In the genomic region with DNA sequence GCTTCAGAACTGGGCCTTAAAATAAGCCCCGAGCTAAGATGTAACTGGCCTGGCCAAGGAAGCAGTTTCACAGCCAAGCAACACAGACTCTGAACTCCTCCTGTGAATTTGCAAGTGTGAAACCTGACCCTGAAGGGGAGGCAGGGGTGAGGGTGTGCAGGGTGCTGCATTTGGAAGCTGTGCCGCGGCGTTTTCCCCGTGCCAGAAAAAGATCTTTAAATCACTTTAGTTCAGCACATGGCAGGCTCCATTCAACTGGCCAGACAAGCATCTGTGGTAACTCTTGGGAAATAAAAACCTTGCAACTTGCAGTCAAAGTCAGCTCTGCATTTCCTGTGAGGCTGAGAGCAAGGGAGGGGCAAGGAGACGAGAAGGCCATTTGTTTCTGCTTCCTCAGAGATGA, we compare ENCODE assay signal across 17 cellular contexts.
DNase-seq lines count a peak whose midpoint lies in the region; TF ChIP-seq lines count a peak whose summit lies in the region.
"Had no signal": no experiment of that assay in that cellular context is flagged by ENCODE, and none has a peak within 500 bp of the region (broad histone marks: within the 10 kb centered on the region; RNA-seq: fewer than 3 reads in every experiment).

No MANE protein-coding gene starts in this region.

- H3K36me3 Mint-ChIP-seq in chondrocyte (ENCODE audit: low read depth) (no peaks in the 10 kb centered on the region), nephron progenitor cell (ENCODE audit: low read depth) (peaks cover 5% of the 10 kb centered on the region), MCF 10A (ENCODE audit: insufficient read depth, unreplicated experiment) (no peaks in the 10 kb centered on the region)
- H3K36me3 Mint-ChIP-seq: memory B cell; stimulated activated naive B cell treated with anti-CD40 and anti-IgM and Interleukin-4, amounts not matched to agents 10 μg/mL and 1 μg/mL and 100 μg/mL, for 72 hours had no signal

- no TSS peak for BruUV-seq in MCF 10A (replicated peaks; lab: Mats Ljungman, UMichigan)

- H3K4me1 ChIP-seq in BLaER1 treated with 17β-estradiol and CSF1 and Interleukin-3, amounts not matched to agents 10 nM and 100 nM: peaks cover 20 to 39% (median 31%) of the 10 kb centered on the region in 10 experiments

- H3K27me3 Mint-ChIP-seq in chondrocyte (ENCODE audit: low read depth) (peaks cover 2% of the 10 kb centered on the region), nephron progenitor cell (ENCODE audit: low read depth, poor library complexity) (no peaks in the 10 kb centered on the region), MCF 10A (ENCODE audit: insufficient read depth, unreplicated experiment) (no peaks in the 10 kb centered on the region)

- H3K27ac ChIP-seq in BLaER1 treated with 17β-estradiol and CSF1 and Interleukin-3, amounts not matched to agents 10 nM and 100 nM: peak overlapping the region in 9 of 11 experiments; percentile 57 to 79 (median 67); a peak in 18 of 22 replicates

- intact Hi-C loops in MCF 10A (cut with micrococcal nuclease): no loop called here

- H3K9ac ChIP-seq in BLaER1 treated with 17β-estradiol and CSF1 and Interleukin-3, amounts not matched to agents 10 nM and 100 nM: peak overlapping the region in 9 of 11 experiments; percentile 21 to 67 (median 55); a peak in 14 of 22 replicates

- CTCF ChIA-PET in MCF 10A (lab: Yijun Ruan, JAX): interaction anchor here (0.5 kb wide), 1 partner anchor 47 kb away, joined by 4 read pairs; no protein-coding TSS in a partner anchor

- peak overlapping the region; percentile 62 for H3K27ac Mint-ChIP-seq in chondrocyte (ENCODE audit: unreplicated experiment)
- peak overlapping the region; percentile 70 for H3K27ac Mint-ChIP-seq in nephron progenitor cell
- H3K27ac Mint-ChIP-seq in MCF 10A (ENCODE audit: low read depth, unreplicated experiment): no peak overlapping the region
- H3K27ac Mint-ChIP-seq: activated T-helper 2 cell treated with anti-CD3 and anti-CD28 coated beads, Interferon-gamma antibody, Interleukin-2, Interleukin-4, amounts not matched to agents 10 μg/mL and 5 μg/mL and 100 μg/mL, durations not matched to agents 14 hours and 24 hours and 36 hours; memory B cell; stimulated activated naive B cell treated with anti-CD40 and anti-IgM and Interleukin-4, amounts not matched to agents 10 μg/mL and 1 μg/mL and 100 μg/mL, for 72 hours; T-helper 1 cell treated with Interleukin-12 subunit alpha and Interleukin-12 subunit beta and Interleukin-4 antibody, amounts not matched to agents 30 μg/mL and 1 μg/mL, for 36 hours had no signal

- POLR2A ChIA-PET in MCF 10A (lab: Yijun Ruan, JAX): no interaction called here

- DNase-seq in NCI-H2107 treated with DMSO at 0.1 percent for 48 hours (lab: John Stamatoyannopoulos, UW; ENCODE audit: unreplicated experiment) (peak; percentile 65), chondrocyte (ENCODE audit: low spot score) (no peak), nephron progenitor cell (peak; percentile 58), NCI-H524 treated with DMSO at 0.1 percent for 48 hours (lab: John Stamatoyannopoulos, UW) (no peak), Ammon's horn (ENCODE audit: low spot score) (no peak), anterior cingulate cortex (lab: John Stamatoyannopoulos, UW) (no peak), MCF 10A (ENCODE audit: unreplicated experiment) (no peak)
- DNase-seq: central memory CD4-positive, alpha-beta T cell; KBM-7; NCI-H2029; PC-3; stimulated activated CD4-positive, alpha-beta T cell treated with anti-CD3 and anti-CD28 coated beads, Interleukin-4, amount 100 ng/mL, for 4 hours; stimulated activated naive B cell treated with anti-CD40 and anti-IgM and Interleukin-4, amounts not matched to agents 10 μg/mL and 1 μg/mL and 100 μg/mL, for 72 hours had no signal

- TF ChIP-seq CTCF in chondrocyte (IDR thresholded peaks at IDR 0.05): no peak
- TF ChIP-seq CTCF in nephron progenitor cell (IDR thresholded peaks at IDR 0.05): no peak
- no peak for TF ChIP-seq CTCF in MCF 10A (IDR thresholded peaks at IDR 0.05; ENCODE audit: unreplicated experiment)

- no peak overlapping the region for H3K4me3 ChIP-seq in BLaER1 treated with 17β-estradiol and CSF1 and Interleukin-3, amounts not matched to agents 10 nM and 100 nM

- H3K9me3 ChIP-seq in BLaER1 treated with 17β-estradiol and CSF1 and Interleukin-3, amounts not matched to agents 10 nM and 100 nM (replicated peaks in 1 of 11): no peaks in the 10 kb centered on the region

- H3K36me3 ChIP-seq in BLaER1 treated with 17β-estradiol and CSF1 and Interleukin-3, amounts not matched to agents 10 nM and 100 nM: no peaks in the 10 kb centered on the region

- H4K20me1 ChIP-seq in BLaER1 treated with 17β-estradiol and CSF1 and Interleukin-3, amounts not matched to agents 10 nM and 100 nM: no peaks in the 10 kb centered on the region

- H3K4me1 Mint-ChIP-seq in chondrocyte (ENCODE audit: low read depth): peaks cover 17% of the 10 kb centered on the region
- H3K4me1 Mint-ChIP-seq in nephron progenitor cell: peaks cover 53% of the 10 kb centered on the region
- H3K4me1 Mint-ChIP-seq in MCF 10A (ENCODE audit: insufficient read depth, unreplicated experiment): no peaks in the 10 kb centered on the region

- H3K9me3 Mint-ChIP-seq in chondrocyte (ENCODE audit: low read depth): no peaks in the 10 kb centered on the region
- H3K9me3 Mint-ChIP-seq in nephron progenitor cell: peaks cover 17% of the 10 kb centered on the region
- H3K9me3 Mint-ChIP-seq in MCF 10A (ENCODE audit: unreplicated experiment): no peaks in the 10 kb centered on the region
- H3K9me3 Mint-ChIP-seq: activated T-helper 2 cell treated with anti-CD3 and anti-CD28 coated beads, Interferon-gamma antibody, Interleukin-2, Interleukin-4, amounts not matched to agents 10 μg/mL and 5 μg/mL and 100 μg/mL, durations not matched to agents 14 hours and 24 hours and 36 hours; T-helper 1 cell treated with Interleukin-12 subunit alpha and Interleukin-12 subunit beta and Interleukin-4 antibody, amounts not matched to agents 30 μg/mL and 1 μg/mL, for 36 hours had no signal

- peak overlapping the region; percentile 52 to 79 (median 68) for H3K4me2 ChIP-seq in BLaER1 treated with 17β-estradiol and CSF1 and Interleukin-3, amounts not matched to agents 10 nM and 100 nM

- peak overlapping the region; percentile 49 for H3K4me3 Mint-ChIP-seq in chondrocyte (ENCODE audit: unreplicated experiment)
- peak overlapping the region; percentile 64 for H3K4me3 Mint-ChIP-seq in nephron progenitor cell
- no peak overlapping the region for H3K4me3 Mint-ChIP-seq in MCF 10A (ENCODE audit: unreplicated experiment)
- H3K4me3 Mint-ChIP-seq: memory B cell; stimulated activated naive B cell treated with anti-CD40 and anti-IgM and Interleukin-4, amounts not matched to agents 10 μg/mL and 1 μg/mL and 100 μg/mL, for 72 hours; T-helper 1 cell treated with Interleukin-12 subunit alpha and Interleukin-12 subunit beta and Interleukin-4 antibody, amounts not matched to agents 30 μg/mL and 1 μg/mL, for 36 hours had no signal

- no peaks in the 10 kb centered on the region for H3K27me3 ChIP-seq in BLaER1 treated with 17β-estradiol and CSF1 and Interleukin-3, amounts not matched to agents 10 nM and 100 nM

Comparison
In these comparisons a context has a peak if more than half of its experiments do, and no peak if none do; other contexts are left out.
1. DNase-seq: peak in NCI-H2107 treated with DMSO at 0.1 percent for 48 hours (single experiment) and nephron progenitor cell (single experiment); none in chondrocyte (single experiment), NCI-H524 treated with DMSO at 0.1 percent for 48 hours (single experiment), Ammon's horn (single experiment), anterior cingulate cortex (0 of 58) and MCF 10A (single experiment).